In genomic region chr1:32964461-32965250, GRCh38 we compare ENCODE assay signal across 8 cellular contexts. TPM values are rescaled to one million over a fixed set of nuclear protein-coding genes. Genes with fewer than 3 reads are reported as not detected.
DNase-seq lines count a peak whose midpoint lies in the region; ATAC-seq and TF ChIP-seq lines count a peak whose summit lies in the region.

TSS of gene RNF19B (minus strand) at chr1:32964809. CDS start at chr1:32964685, 124 bp downstream.

- peak within 1 kb of the TSS in 1 of 2 donors; percentile 39 for H3K9ac ChIP-seq in liver (ENCODE audit: low read depth in 1 of 2, low read length in 2 of 2)

- DNase-seq in C1 segment of cervical spinal cord (lab: John Stamatoyannopoulos, UW) (peak; percentile 75 to 94 (median 90)), NCI-H774 (lab: John Stamatoyannopoulos, UW) (peak; percentile 100), dermis blood vessel endothelial cell (peak; percentile 97)
- DNase-seq in activated CD4-positive, alpha-beta T cell treated with anti-CD3 and anti-CD28 coated beads, Interleukin-2, amount 50 U/mL, for 4 hours = peak; percentile 93
- peak; percentile 95 for DNase-seq in stimulated activated CD4-positive, alpha-beta T cell treated with anti-CD3 and anti-CD28 coated beads, Interleukin-4, amount 100 ng/mL, for 24 hours

- peaks cover 0 to 19% (median 10%) of the 10 kb centered on the region in 4 donors for H3K4me1 ChIP-seq in liver (ENCODE audit: control insufficient read depth in 4 of 4, insufficient read depth in 4 of 4, low read length in 3 of 4)

- ATAC-seq in GM19372 (IDR thresholded peaks at IDR 0.05; ENCODE audit: low read depth, unreplicated experiment) = peak; percentile 85
- peak; percentile 51 for ATAC-seq in HG03558 (IDR thresholded peaks at IDR 0.05; ENCODE audit: extremely low read depth, unreplicated experiment)

- peak within 1 kb of the TSS; percentile 72 to 73 for H3K27ac ChIP-seq in liver (ENCODE audit: low read depth in 1 of 2, low read length in 2 of 2)

- 1% methylated on average over 83 of the region's 83 CpGs for WGBS in liver

- H3K36me3 ChIP-seq in liver (ENCODE audit: control insufficient read depth in 4 of 4, insufficient read depth in 3 of 4, low read depth in 1 of 4, low read length in 3 of 4) = no peaks in the 10 kb centered on the region

- H3K4me3 ChIP-seq in liver (ENCODE audit: low read depth in 1 of 3, low read length in 3 of 3) = peak within 1 kb of the TSS; percentile 71 to 95 (median 90)

- TF ChIP-seq RAD21 in liver (IDR thresholded peaks at IDR 0.05) = peak; percentile 25 to 59

- no peaks in the 10 kb centered on the region for H3K9me3 ChIP-seq in liver (ENCODE audit: control insufficient read depth in 4 of 4, low read length in 3 of 4)

- H3K27me3 ChIP-seq in liver (ENCODE audit: control insufficient read depth in 4 of 4, insufficient read depth in 4 of 4, low read length in 3 of 4) = no peaks in the 10 kb centered on the region

- TF ChIP-seq CTCF in liver (IDR thresholded peaks at IDR 0.05; ENCODE audit: low read depth, low read length, missing input control) = peak; percentile 8

TF ChIP-seq in liver, 16 proteins besides CTCF, POLR2A, EP300 and RAD21:
- peak; percentile 98 for TF ChIP-seq YY1 (IDR thresholded peaks at IDR 0.05)
- peak in 1 of 2 donors; percentile 13 for TF ChIP-seq RXRA (IDR thresholded peaks at IDR 0.05)
- no peak for TF ChIP-seq HNF4G (IDR thresholded peaks at IDR 0.05)
- TF ChIP-seq JUND (IDR thresholded peaks at IDR 0.05) = no peak
- TF ChIP-seq FOXA1 (IDR thresholded peaks at IDR 0.05) = no peak
- no peak for TF ChIP-seq FOXA2 (IDR thresholded peaks at IDR 0.05)
- peak; percentile 64 for TF ChIP-seq SP1 (IDR thresholded peaks at IDR 0.05)
- no peak for TF ChIP-seq ZBTB33 (IDR thresholded peaks at IDR 0.05)
- TF ChIP-seq ATF3 (IDR thresholded peaks at IDR 0.05) = no peak
- TF ChIP-seq REST (IDR thresholded peaks at IDR 0.05) = peak; percentile 91
- peak; percentile 65 to 73 for TF ChIP-seq HNF4A (conservative IDR thresholded peaks at IDR 0.05)
- TF ChIP-seq NR2F2 (IDR thresholded peaks at IDR 0.05) = no peak
- TF ChIP-seq GABPA (IDR thresholded peaks at IDR 0.05 in 1 of 2, conservative IDR thresholded peaks at IDR 0.05 in 1 of 2) = peak in 1 of 2 donors; percentile 26
- TF ChIP-seq MAX (IDR thresholded peaks at IDR 0.05) = no peak
- peak; percentile 53 for TF ChIP-seq TAF1 (conservative IDR thresholded peaks at IDR 0.05)
- no peak for TF ChIP-seq EGR1 (IDR thresholded peaks at IDR 0.05; ENCODE audit: low read depth in 2 of 2)

RNA-seq across cellular contexts. Expression of gene RNF19B, which starts in this region (rescaled TPM):
- total RNA-seq in dermis blood vessel endothelial cell (18.7 and 25.3 TPM in 2 replicates), liver (1 to 10 TPM; 5.6 to 8.3 TPM)
- 1 to 10 TPM; 2.2 to 4.4 TPM for polyA plus RNA-seq in liver

Comparison
In these comparisons a context has a peak if more than half of its experiments do, and no peak if none do; other contexts are left out.
1. Peak in every context shown above with its lines: DNase-seq, ATAC-seq, H3K4me3 ChIP-seq and H3K27ac ChIP-seq.